In the genomic region with DNA sequence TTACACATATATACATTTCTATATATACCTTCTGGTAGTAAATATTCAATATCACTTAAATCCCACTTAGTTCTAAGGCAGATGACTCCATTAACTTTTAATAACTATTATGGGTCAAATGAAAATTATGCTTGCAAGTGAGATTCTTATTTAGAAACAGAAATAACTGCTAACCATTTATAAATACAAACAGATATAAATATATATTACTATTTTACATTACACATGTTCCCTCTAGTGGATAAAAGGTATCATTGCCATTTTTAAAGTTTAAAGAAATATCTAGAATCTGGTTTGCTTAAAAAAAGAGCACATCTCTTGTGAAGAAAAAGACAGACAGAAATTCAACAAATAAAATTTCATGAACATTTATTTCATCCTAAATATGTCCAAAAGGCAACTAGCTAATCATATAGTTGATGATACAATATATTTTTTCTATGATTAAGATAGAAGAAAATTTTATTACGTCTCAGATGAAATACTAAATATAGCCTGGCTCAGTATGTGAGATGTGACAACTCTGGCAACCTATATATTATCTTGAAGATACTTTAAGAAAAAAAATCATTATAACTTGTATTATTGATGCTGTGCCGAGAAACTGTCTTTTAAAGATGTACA, we compare ENCODE assay signal across 8 cellular contexts. TPM values are rescaled to one million over a fixed set of nuclear protein-coding genes. Genes with fewer than 3 reads are reported as not detected.
DNase-seq lines count a peak whose midpoint lies in the region; ATAC-seq and TF ChIP-seq lines count a peak whose summit lies in the region.

No MANE protein-coding gene starts in this region.

- H3K9ac ChIP-seq in DND-41 (ENCODE audit: low read depth, low read length) (no peak overlapping the region), Loucy (ENCODE audit: low read depth, low read length, poor library complexity, severe bottlenecking) (no peak overlapping the region), neural cell (ENCODE audit: low read length) (no peak overlapping the region)

- H3K4me3 ChIP-seq in DND-41 (ENCODE audit: low read depth in 1 of 2, low read length in 2 of 2) (no peak overlapping the region), Loucy (ENCODE audit: low read length, poor library complexity, severe bottlenecking) (no peak overlapping the region), breast epithelium (no peak overlapping the region), neural cell (ENCODE audit: low read length) (no peak overlapping the region)

- H3K27ac ChIP-seq in DND-41 (ENCODE audit: low read length) (no peak overlapping the region), breast epithelium (no peak overlapping the region), neural cell (ENCODE audit: low read length) (no peak overlapping the region)

- no peak for ATAC-seq in DND-41 (ENCODE audit: insufficient read depth, low read depth)
- no peak for ATAC-seq in HG03025 (IDR thresholded peaks at IDR 0.05; ENCODE audit: low FRiP score, unreplicated experiment)

- H3K36me3 ChIP-seq in DND-41 (ENCODE audit: insufficient read depth, low read length) (peaks cover 59% of the 10 kb centered on the region), Loucy (ENCODE audit: insufficient read depth, low read length) (peaks cover 12% of the 10 kb centered on the region; the same call in 1 of the 2 replicates), breast epithelium (no peaks in the 10 kb centered on the region), neural cell (ENCODE audit: insufficient read depth, low read length) (no peaks in the 10 kb centered on the region)

- TF ChIP-seq EP300 in neural cell (conservative IDR thresholded peaks at IDR 0.05; ENCODE audit: poor library complexity, severe bottlenecking), result no peak

- H3K27me3 ChIP-seq in DND-41 (ENCODE audit: insufficient read depth, low read length, poor library complexity), result no peaks in the 10 kb centered on the region
- H3K27me3 ChIP-seq in Loucy (ENCODE audit: insufficient read depth, low read length, poor library complexity, severe bottlenecking), result no peaks in the 10 kb centered on the region
- H3K27me3 ChIP-seq in breast epithelium, result no peaks in the 10 kb centered on the region
- H3K27me3 ChIP-seq in neural cell (ENCODE audit: insufficient read depth, low read depth, low read length), result no peaks in the 10 kb centered on the region

- no peaks in the 10 kb centered on the region for H4K20me1 ChIP-seq in DND-41 (ENCODE audit: insufficient read depth, low read length)
- no peaks in the 10 kb centered on the region for H4K20me1 ChIP-seq in Loucy (ENCODE audit: insufficient read depth, low read length, poor library complexity, severe bottlenecking)
- no peaks in the 10 kb centered on the region for H4K20me1 ChIP-seq in neural cell (ENCODE audit: insufficient read depth)

- H3K9me3 ChIP-seq in DND-41 (ENCODE audit: insufficient read depth, low read length, severe bottlenecking) (no peaks in the 10 kb centered on the region), Loucy (ENCODE audit: insufficient read depth, low read depth, low read length) (no peaks in the 10 kb centered on the region), breast epithelium (no peaks in the 10 kb centered on the region), neural cell (ENCODE audit: low read length) (no peaks in the 10 kb centered on the region)

- TF ChIP-seq CTCF in DND-41 (IDR thresholded peaks at IDR 0.05; ENCODE audit: borderline replicate concordance, extremely low read depth, low read length, poor library complexity, severe bottlenecking) (peak; percentile 59), Loucy (conservative IDR thresholded peaks at IDR 0.05; ENCODE audit: low read length) (peak; percentile 59), breast epithelium (IDR thresholded peaks at IDR 0.05) (peak in 2 of 3 donors; percentile 29 to 32), neural cell (IDR thresholded peaks at IDR 0.05; ENCODE audit: poor library complexity, severe bottlenecking) (peak; percentile 68)

- TF ChIP-seq RAD21 in neural cell (conservative IDR thresholded peaks at IDR 0.05), result peak; percentile 72

- no peaks in the 10 kb centered on the region for H3K9me2 ChIP-seq in Loucy (replicated peaks; ENCODE audit: low read depth, low read length)
- no peaks in the 10 kb centered on the region for H3K9me2 ChIP-seq in neural cell (ENCODE audit: insufficient read depth, low read length)

- intact Hi-C loops in breast epithelium (cut with DNase I; ENCODE audit: low total_unique reads), result no loop called here

- H3K4me2 ChIP-seq in DND-41 (ENCODE audit: insufficient read depth, low read length), result no peak overlapping the region
- H3K4me2 ChIP-seq in Loucy (ENCODE audit: low read depth, low read length, poor library complexity, severe bottlenecking), result no peak overlapping the region
- no peak overlapping the region for H3K4me2 ChIP-seq in neural cell (ENCODE audit: low read length)

- TF ChIP-seq POLR2A in breast epithelium (IDR thresholded peaks at IDR 0.05), result no peak

- H2AFZ ChIP-seq in DND-41 (ENCODE audit: low read depth, low read length) (no peak overlapping the region), Loucy (ENCODE audit: low read length) (no peak overlapping the region), neural cell (ENCODE audit: low read depth, low read length) (no peak overlapping the region)

- H3K4me1 ChIP-seq in DND-41 (ENCODE audit: insufficient read depth, low read length) (no peaks in the 10 kb centered on the region), Loucy (ENCODE audit: insufficient read depth, low read length, poor library complexity, severe bottlenecking) (no peaks in the 10 kb centered on the region), breast epithelium (no peaks in the 10 kb centered on the region)

- H3F3A ChIP-seq in Loucy (ENCODE audit: low read depth), result no peaks in the 10 kb centered on the region
- H3F3A ChIP-seq in neural cell (ENCODE audit: insufficient read depth, low read length, poor library complexity, severe bottlenecking), result no peaks in the 10 kb centered on the region

- DNase-seq in DND-41 (no peak), breast epithelium (ENCODE audit: low spot score in 2 of 2) (no peak), KG1 (lab: John Stamatoyannopoulos, UW) (no peak), A172 (ENCODE audit: low spot score) (no peak)
- no peak for DNase-seq in stimulated activated naive CD4-positive, alpha-beta T cell treated with Interleukin-2 at 50 U/mL for 16 hours (lab: John Stamatoyannopoulos, UW)

- H3K79me2 ChIP-seq in DND-41 (ENCODE audit: insufficient read depth, low read length) (no peaks in the 10 kb centered on the region), Loucy (ENCODE audit: insufficient read depth, low read length) (no peaks in the 10 kb centered on the region), neural cell (replicated peaks; ENCODE audit: insufficient read depth, low read length) (no peaks in the 10 kb centered on the region)

TF ChIP-seq in neural cell, 6 proteins besides CTCF, POLR2A, EP300 and RAD21:
- TF ChIP-seq SMC3 (conservative IDR thresholded peaks at IDR 0.05; ENCODE audit: poor library complexity) (peak; percentile 82), POLR2AphosphoS5 (IDR thresholded peaks at IDR 0.05) (no peak)

RNA-seq across cellular contexts. Expression of a gene that starts 11.7 kb away (rescaled TPM):
- 1 to 10 TPM; 2.1 to 5.4 (median 2.9) TPM for total RNA-seq in breast epithelium
- polyA plus RNA-seq in neural cell, result 6.6 and 10.2 TPM in 2 replicates
- 4.9 and 5.7 TPM in 2 replicates for polyA minus RNA-seq in neural cell
- total RNA-seq in A172 (2014; rRNA removed; shearing (Covaris generic)), result 41.5 and 46.8 TPM in 2 replicates

RNA-seq across cellular contexts. Expression of a gene that starts 35.0 kb away (rescaled TPM):
- 10 to 100 TPM; 18.6 to 38.0 (median 29.0) TPM for total RNA-seq in breast epithelium
- polyA plus RNA-seq in neural cell, result 13.2 and 22.0 TPM in 2 replicates
- polyA minus RNA-seq in neural cell, result 2.8 and 5.4 TPM in 2 replicates
- 17.6 and 46.3 TPM in 2 replicates for total RNA-seq in A172 (2014; rRNA removed; shearing (Covaris generic))
